Comparison of ENCODE assay signal across 22 cellular contexts in the genomic region with DNA sequence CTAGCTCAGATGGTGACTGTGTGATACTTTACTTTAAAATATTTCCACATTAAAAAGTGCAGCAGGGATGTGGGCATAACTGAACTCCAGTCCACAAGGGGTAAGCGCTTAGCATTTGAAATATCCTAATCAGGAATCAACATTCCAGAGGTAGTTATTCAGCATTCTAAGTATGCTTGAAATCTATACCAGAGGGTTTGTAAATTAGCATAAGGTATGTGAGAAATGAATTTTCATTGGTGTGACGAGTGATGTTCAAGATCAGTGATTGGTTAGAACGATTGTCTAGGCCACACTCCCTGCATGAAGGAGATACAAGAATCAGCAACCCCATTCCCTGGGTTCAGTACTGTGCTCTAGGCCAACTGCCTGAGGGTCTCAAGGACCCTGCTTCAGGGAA. TPM values are rescaled to one million over a fixed set of nuclear protein-coding genes. Genes with fewer than 3 reads are reported as not detected.
"Had no signal": no experiment of that assay in that cellular context is flagged by ENCODE, and none has a peak within 500 bp of the region (broad histone marks: within the 10 kb centered on the region; RNA-seq: fewer than 3 reads in every experiment).

No MANE protein-coding gene starts in this region.

- H3K27ac ChIP-seq: adrenal gland, dorsolateral prefrontal cortex, left ventricle myocardium inferior, thyroid gland, VCaP had no signal

- H3K9me3 ChIP-seq: adrenal gland, left ventricle myocardium inferior, thyroid gland had no signal

- DNase-seq: activated CD4-positive, alpha-beta T cell treated with anti-CD3 and anti-CD28 coated beads for 1 hour; activated CD4-positive, alpha-beta T cell treated with anti-CD3 and anti-CD28 coated beads, Interleukin-2, amount 50 U/mL, for 4 hours; activated gamma-delta T cell; adrenal gland; dorsolateral prefrontal cortex; left ventricle myocardium inferior; occipital lobe; posterior cingulate gyrus; retina; stimulated activated CD4-positive, alpha-beta T cell treated with anti-CD3 and anti-CD28 coated beads, Interleukin-12 subunit alpha, Interleukin-12 subunit beta, amount 100 ng/mL, for 4 hours; stimulated activated CD4-positive, alpha-beta T cell treated with anti-CD3 and anti-CD28 coated beads, Interleukin-1b, Interleukin-23, amount 100 ng/mL, for 48 hours; stimulated activated CD8-positive, alpha-beta memory T cell treated with anti-CD3 and anti-CD28 coated beads, Interleukin-4, amount 100 ng/mL, for 48 hours; stimulated activated naive CD4-positive, alpha-beta T cell treated with Interleukin-2 at 50 U/mL for 16 hours; T-helper 17 cell; thyroid gland had no signal

- H3K27me3 ChIP-seq: adrenal gland, dorsolateral prefrontal cortex, thyroid gland had no signal

- H3K36me3 Mint-ChIP-seq: activated naive CD4-positive, alpha-beta T cell treated with anti-CD3 and anti-CD28 coated beads, Interleukin-2, amount 50 U/mL, for 24 hours had no signal

- ATAC-seq: T-helper 17 cell had no signal

- H3K27ac Mint-ChIP-seq: activated naive CD4-positive, alpha-beta T cell treated with anti-CD3 and anti-CD28 coated beads, Interleukin-2, amount 50 U/mL, for 24 hours; T-helper 17 cell had no signal

- H3K4me3 Mint-ChIP-seq: activated naive CD4-positive, alpha-beta T cell treated with anti-CD3 and anti-CD28 coated beads, Interleukin-2, amount 50 U/mL, for 24 hours; T-helper 17 cell had no signal

- FAIRE-seq: islet of Langerhans, urothelium cell line had no signal

- H3K36me3 ChIP-seq: adrenal gland, left ventricle myocardium inferior, thyroid gland had no signal

- H3K4me3 ChIP-seq: adrenal gland, dorsolateral prefrontal cortex, left ventricle myocardium inferior, thyroid gland had no signal

- H3K4me1 ChIP-seq: adrenal gland, thyroid gland had no signal

- H3K4me1 Mint-ChIP-seq: activated naive CD4-positive, alpha-beta T cell treated with anti-CD3 and anti-CD28 coated beads, Interleukin-2, amount 50 U/mL, for 24 hours; T-helper 17 cell had no signal

RNA-seq across cellular contexts. Expression of a gene that starts 42.6 kb away (rescaled TPM):
- total RNA-seq: activated CD8-positive, alpha-beta memory T cell treated with anti-CD3 and anti-CD28 coated beads for 36 hours; fibroblast of villous mesenchyme; mononuclear cell; T-helper 17 cell had no signal
